ENCODE assay signal across 2 cellular contexts in the genomic region with DNA sequence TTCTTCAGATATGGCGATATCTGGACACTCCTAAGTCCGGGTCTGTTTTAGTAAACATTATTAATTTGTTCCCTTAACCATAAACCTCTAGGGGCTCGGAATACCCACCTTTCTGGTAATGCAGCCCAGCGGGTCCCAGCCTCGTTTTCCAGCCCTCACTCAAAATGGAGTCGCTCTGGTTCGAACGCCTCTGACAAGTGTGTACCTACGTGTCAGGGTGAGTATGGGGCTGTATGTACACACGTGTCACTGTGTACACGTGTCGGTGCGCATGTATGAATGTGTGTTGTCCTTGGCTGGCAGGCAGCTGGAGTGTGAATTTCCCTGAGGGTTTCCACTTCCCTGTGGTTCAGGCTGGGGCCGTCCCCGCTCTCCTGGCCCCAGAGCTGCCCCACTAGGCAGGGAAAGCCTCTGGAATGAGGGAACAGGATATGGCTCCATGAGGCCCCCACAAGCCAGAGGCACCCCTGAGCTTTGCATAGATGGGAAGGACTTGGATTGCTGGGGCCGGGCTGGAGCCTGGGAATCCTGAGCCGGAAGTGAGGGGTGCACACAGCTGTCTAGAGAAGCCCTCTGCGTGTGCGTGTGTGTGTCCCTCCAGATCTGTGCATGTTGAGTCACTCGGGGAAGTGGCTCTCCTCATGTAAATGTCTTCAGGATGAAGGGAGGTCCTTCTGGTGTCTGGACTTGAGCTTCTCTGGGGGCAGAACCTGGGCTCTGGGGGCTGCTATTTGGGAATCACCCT.
TF ChIP-seq lines count a peak whose summit lies in the region.

No MANE protein-coding gene starts in this region.

TF ChIP-seq in SK-N-SH treated with all-trans-retinoic acid at 6 μM for 48 hours, 23 proteins besides CTCF, POLR2A, EP300 and RAD21 (continued from another document):
- TF ChIP-seq, protein P1, sequence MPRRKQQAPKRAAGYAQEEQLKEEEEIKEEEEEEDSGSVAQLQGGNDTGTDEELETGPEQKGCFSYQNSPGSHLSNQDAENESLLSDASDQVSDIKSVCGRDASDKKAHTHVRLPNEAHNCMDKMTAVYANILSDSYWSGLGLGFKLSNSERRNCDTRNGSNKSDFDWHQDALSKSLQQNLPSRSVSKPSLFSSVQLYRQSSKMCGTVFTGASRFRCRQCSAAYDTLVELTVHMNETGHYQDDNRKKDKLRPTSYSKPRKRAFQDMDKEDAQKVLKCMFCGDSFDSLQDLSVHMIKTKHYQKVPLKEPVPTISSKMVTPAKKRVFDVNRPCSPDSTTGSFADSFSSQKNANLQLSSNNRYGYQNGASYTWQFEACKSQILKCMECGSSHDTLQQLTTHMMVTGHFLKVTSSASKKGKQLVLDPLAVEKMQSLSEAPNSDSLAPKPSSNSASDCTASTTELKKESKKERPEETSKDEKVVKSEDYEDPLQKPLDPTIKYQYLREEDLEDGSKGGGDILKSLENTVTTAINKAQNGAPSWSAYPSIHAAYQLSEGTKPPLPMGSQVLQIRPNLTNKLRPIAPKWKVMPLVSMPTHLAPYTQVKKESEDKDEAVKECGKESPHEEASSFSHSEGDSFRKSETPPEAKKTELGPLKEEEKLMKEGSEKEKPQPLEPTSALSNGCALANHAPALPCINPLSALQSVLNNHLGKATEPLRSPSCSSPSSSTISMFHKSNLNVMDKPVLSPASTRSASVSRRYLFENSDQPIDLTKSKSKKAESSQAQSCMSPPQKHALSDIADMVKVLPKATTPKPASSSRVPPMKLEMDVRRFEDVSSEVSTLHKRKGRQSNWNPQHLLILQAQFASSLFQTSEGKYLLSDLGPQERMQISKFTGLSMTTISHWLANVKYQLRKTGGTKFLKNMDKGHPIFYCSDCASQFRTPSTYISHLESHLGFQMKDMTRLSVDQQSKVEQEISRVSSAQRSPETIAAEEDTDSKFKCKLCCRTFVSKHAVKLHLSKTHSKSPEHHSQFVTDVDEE (CRISPR knock-in tag; IDR thresholded peaks at IDR 0.05), result peak; percentile 27; the same call in 1 of the 2 replicates
- TF ChIP-seq RARB (CRISPR knock-in tag; IDR thresholded peaks at IDR 0.05) (no peak), CSDC2 (CRISPR knock-in tag; IDR thresholded peaks at IDR 0.05) (0 out of 2 replicates have a peak, but pooled peaks have one; percentile 54), ZNF565 (CRISPR knock-in tag; conservative IDR thresholded peaks at IDR 0.05; ENCODE audit: low read depth) (no peak)

TF ChIP-seq in SK-N-SH, 30 proteins besides CTCF, POLR2A, EP300 and RAD21 (continued from another document):
- TF ChIP-seq SIN3A (IDR thresholded peaks at IDR 0.05; ENCODE audit: borderline replicate concordance, low read depth, low read length), result no peak
